Comparison of ENCODE assay signal across 8 cellular contexts in genomic region chr1:121269973-121270372, GRCh38.
DNase-seq lines count a peak whose midpoint lies in the region; ATAC-seq, FAIRE-seq and TF ChIP-seq lines count a peak whose summit lies in the region.
"Not testable (repeated sequence)": the region's sequence is repeated elsewhere in the genome, so short reads cannot be mapped to it uniquely, and the experiment has no call there.

No MANE protein-coding gene starts in this region.

- not testable (repeated sequence) for TF ChIP-seq CTCF in GM12878 (IDR thresholded peaks at IDR 0.05 in 2 of 3, conservative IDR thresholded peaks at IDR 0.05 in 1 of 3; ENCODE audit: control insufficient read depth in 2 of 3, extremely low read depth in 1 of 3, insufficient read depth in 1 of 3, low read depth in 3 of 3, low read length in 3 of 3); osteocyte (IDR thresholded peaks at IDR 0.05)

- H3K27me3 ChIP-seq in CD4-positive, CD25-positive, alpha-beta regulatory T cell (ENCODE audit: control insufficient read depth, insufficient read depth, low read length); GM12878 (replicated peaks in 1 of 2; ENCODE audit: control insufficient read depth in 2 of 2, insufficient read depth in 2 of 2, low read length in 1 of 2): not testable (repeated sequence)

- DNase-seq in CD4-positive, CD25-positive, alpha-beta regulatory T cell; activated CD8-positive, alpha-beta memory T cell treated with anti-CD3 and anti-CD28 coated beads, Interleukin-2, amount 10 ng/mL, durations not matched to agents 7 days and 5 days; GM12878 (ENCODE audit: low read depth, low spot score); immature natural killer cell; osteocyte (ENCODE audit: extremely low spot score, unreplicated experiment): not testable (repeated sequence)

- not testable (repeated sequence) for H3K4me1 ChIP-seq in CD4-positive, CD25-positive, alpha-beta regulatory T cell (ENCODE audit: control insufficient read depth, insufficient read depth, low read length, poor library complexity, severe bottlenecking); GM12878 (ENCODE audit: control insufficient read depth, insufficient read depth, low read length)

- intact Hi-C loops in GM12878 (cut with micrococcal nuclease; ENCODE audit: unreplicated experiment): not testable (repeated sequence)

- H3K4me3 ChIP-seq in CD4-positive, CD25-positive, alpha-beta regulatory T cell (ENCODE audit: low read depth, low read length): peak overlapping the region; percentile 41
- not testable (repeated sequence) for H3K4me3 ChIP-seq in GM12878

- SMC1A ChIA-PET in GM12878 (lab: Charles Lee; ENCODE audit: uncharacterized antibody, unreplicated experiment): not testable (repeated sequence)

- not testable (repeated sequence) for TF ChIP-seq EP300 in GM12878 (IDR thresholded peaks at IDR 0.05; ENCODE audit: borderline replicate concordance in 1 of 2, control insufficient read depth in 1 of 2, low read depth in 2 of 2, low read length in 2 of 2)

- H3K4me2 ChIP-seq in GM12878 (ENCODE audit: control insufficient read depth, insufficient read depth): not testable (repeated sequence)

- not testable (repeated sequence) for TF ChIP-seq RAD21 in GM12878 (IDR thresholded peaks at IDR 0.05; ENCODE audit: insufficient read depth, low read depth, low read length)

- POLR2A ChIA-PET in GM12878 (lab: Charles Lee): not testable (repeated sequence)

- H3K79me2 ChIP-seq in GM12878 (ENCODE audit: control insufficient read depth, insufficient read depth, low read length): not testable (repeated sequence)

- not testable (repeated sequence) for BruUV-seq in GM12878 (replicated peaks; lab: Mats Ljungman, UMichigan)

- not testable (repeated sequence) for TF ChIP-seq POLR2A in GM12878 (IDR thresholded peaks at IDR 0.05; ENCODE audit: low read depth, low read length)

- not testable (repeated sequence) for H3K9me3 ChIP-seq in CD4-positive, CD25-positive, alpha-beta regulatory T cell (ENCODE audit: control insufficient read depth in 2 of 2, low read length in 2 of 2); GM12878 (replicated peaks; ENCODE audit: control insufficient read depth, insufficient read depth, low read length)

- peak; percentile 67 to 70 for ATAC-seq in CD4-positive, CD25-positive, alpha-beta regulatory T cell (ENCODE audit: low read depth in 2 of 2)
- ATAC-seq in GM19468 (IDR thresholded peaks at IDR 0.05; ENCODE audit: extremely low read depth, unreplicated experiment): peak; percentile 24
- ATAC-seq in HG03175 (IDR thresholded peaks at IDR 0.05; ENCODE audit: unreplicated experiment): peak; percentile 36
- peak; percentile 71 for ATAC-seq in SK-N-SH treated with all-trans-retinoic acid at 6 μM for 48 hours
- peak; percentile 85 for ATAC-seq in activated CD8-positive, alpha-beta memory T cell treated with anti-CD3 and anti-CD28 coated beads, Interleukin-2, amount 10 ng/mL, durations not matched to agents 7 days and 5 days
- peak; percentile 72 for ATAC-seq in GM12878

- not testable (repeated sequence) for H3K36me3 ChIP-seq in CD4-positive, CD25-positive, alpha-beta regulatory T cell (ENCODE audit: control insufficient read depth, insufficient read depth, low read length); GM12878 (ENCODE audit: control insufficient read depth in 2 of 2, insufficient read depth in 2 of 2, low read length in 1 of 2)

- not testable (repeated sequence) for H3K9me3 Mint-ChIP-seq in CD4-positive, CD25-positive, alpha-beta regulatory T cell; activated CD8-positive, alpha-beta memory T cell treated with anti-CD3 and anti-CD28 coated beads, Interleukin-2, amount 10 ng/mL, durations not matched to agents 7 days and 5 days (ENCODE audit: low read depth); immature natural killer cell; osteocyte (ENCODE audit: unreplicated experiment)

- CTCF ChIA-PET in activated CD8-positive, alpha-beta memory T cell treated with anti-CD3 and anti-CD28 coated beads, Interleukin-2, amount 10 ng/mL, durations not matched to agents 7 days and 5 days (lab: Charles Lee); GM12878 (lab: Yijun Ruan, JAX): not testable (repeated sequence)

- in situ Hi-C loops in GM12878 (cut with MboI): not testable (repeated sequence)

- peak overlapping the region in 2 of 3 donors; percentile 77 to 89 for H3K27ac Mint-ChIP-seq in CD4-positive, CD25-positive, alpha-beta regulatory T cell
- H3K27ac Mint-ChIP-seq in activated CD8-positive, alpha-beta memory T cell treated with anti-CD3 and anti-CD28 coated beads, Interleukin-2, amount 10 ng/mL, durations not matched to agents 7 days and 5 days: peak overlapping the region; percentile 96
- H3K27ac Mint-ChIP-seq in immature natural killer cell (peak overlapping the region; percentile 74 to 94 (median 90)), osteocyte (ENCODE audit: unreplicated experiment) (peak overlapping the region; percentile 93)

- RAD21 ChIA-PET in GM12878 (lab: Charles Lee; ENCODE audit: unreplicated experiment): not testable (repeated sequence)

- H3K4me3 Mint-ChIP-seq in CD4-positive, CD25-positive, alpha-beta regulatory T cell: peak overlapping the region; percentile 84 to 91 (median 88)
- H3K4me3 Mint-ChIP-seq in activated CD8-positive, alpha-beta memory T cell treated with anti-CD3 and anti-CD28 coated beads, Interleukin-2, amount 10 ng/mL, durations not matched to agents 7 days and 5 days: peak overlapping the region; percentile 80
- peak overlapping the region; percentile 88 to 95 (median 89) for H3K4me3 Mint-ChIP-seq in immature natural killer cell
- H3K4me3 Mint-ChIP-seq in osteocyte (ENCODE audit: unreplicated experiment): peak overlapping the region; percentile 71

- H3K36me3 Mint-ChIP-seq in CD4-positive, CD25-positive, alpha-beta regulatory T cell; activated CD8-positive, alpha-beta memory T cell treated with anti-CD3 and anti-CD28 coated beads, Interleukin-2, amount 10 ng/mL, durations not matched to agents 7 days and 5 days; immature natural killer cell; osteocyte (ENCODE audit: unreplicated experiment): not testable (repeated sequence)

- H3K4me1 Mint-ChIP-seq in CD4-positive, CD25-positive, alpha-beta regulatory T cell; immature natural killer cell; osteocyte (ENCODE audit: unreplicated experiment): not testable (repeated sequence)
- H3K4me1 Mint-ChIP-seq in activated CD8-positive, alpha-beta memory T cell treated with anti-CD3 and anti-CD28 coated beads, Interleukin-2, amount 10 ng/mL, durations not matched to agents 7 days and 5 days: peaks cover 11% of the 10 kb centered on the region

- not testable (repeated sequence) for FAIRE-seq in GM12878 (lab: Jason Lieb, UNC)

- H4K20me1 ChIP-seq in GM12878 (ENCODE audit: control insufficient read depth, insufficient read depth): not testable (repeated sequence)

- not testable (repeated sequence) for H3K9ac ChIP-seq in GM12878 (ENCODE audit: control insufficient read depth, insufficient read depth, low read length)

- not testable (repeated sequence) for H2AFZ ChIP-seq in GM12878 (ENCODE audit: control insufficient read depth, low read depth, low read length)

- WGBS in GM12878 (ENCODE audit: insufficient coverage, insufficient replicate concordance, low lambda C conversion rate, missing lambda C conversion rate): no CpG with 5 or more reads among the region's 3 CpGs

- H3K27ac ChIP-seq in CD4-positive, CD25-positive, alpha-beta regulatory T cell (ENCODE audit: insufficient read depth, low read length, poor library complexity, severe bottlenecking); GM12878 (ENCODE audit: control insufficient read depth, insufficient read depth): not testable (repeated sequence)

- not testable (repeated sequence) for H3K27me3 Mint-ChIP-seq in CD4-positive, CD25-positive, alpha-beta regulatory T cell; activated CD8-positive, alpha-beta memory T cell treated with anti-CD3 and anti-CD28 coated beads, Interleukin-2, amount 10 ng/mL, durations not matched to agents 7 days and 5 days; immature natural killer cell (ENCODE audit: low read depth in 3 of 3); osteocyte (ENCODE audit: unreplicated experiment)

Comparison
In these comparisons a context has a peak if more than half of its experiments do, and no peak if none do; other contexts are left out.
1. ATAC-seq: peak in every context shown above with its lines; median percentile 85 in activated CD8-positive, alpha-beta memory T cell treated with anti-CD3 and anti-CD28 coated beads, Interleukin-2, amount 10 ng/mL, durations not matched to agents 7 days and 5 days; 72 in GM12878; 71 in SK-N-SH treated with all-trans-retinoic acid at 6 μM for 48 hours; 68 in CD4-positive, CD25-positive, alpha-beta regulatory T cell; 36 in HG03175; 24 in GM19468.